ENCODE assay signal across 21 cellular contexts in genomic region chr15:101504373-101504772, GRCh38.
"Had no signal": no experiment of that assay in that cellular context is flagged by ENCODE, and none has a peak within 500 bp of the region (broad histone marks: within the 10 kb centered on the region; RNA-seq: fewer than 3 reads in every experiment).

No MANE protein-coding gene starts in this region.

- H3K36me3 ChIP-seq: gastroesophageal sphincter, left ventricle myocardium inferior, spleen, stomach, thoracic aorta, transverse colon had no signal

- ATAC-seq: esophagus mucosa; gastroesophageal sphincter; naive thymus-derived CD4-positive, alpha-beta T cell; psoas muscle; sciatic nerve had no signal

- DNase-seq: effector memory CD4-positive, alpha-beta T cell; glutamatergic neuron; left ventricle myocardium inferior; mesenchymal stem cell; nephron progenitor cell; psoas muscle; retina; spleen; stimulated activated CD4-positive, alpha-beta T cell treated with anti-CD3 and anti-CD28 coated beads, Interleukin-15, amount 100 ng/mL, for 24 hours; stimulated activated CD4-positive, alpha-beta T cell treated with anti-CD3 and anti-CD28 coated beads, Interleukin-1b, Interleukin-23, amount 100 ng/mL, for 48 hours; stimulated activated naive CD4-positive, alpha-beta T cell; stomach; substantia nigra; transverse colon had no signal

- H3K4me3 ChIP-seq: coronary artery, gastroesophageal sphincter, left ventricle myocardium inferior, lung, psoas muscle, spleen, stomach, thoracic aorta, transverse colon had no signal

- H3K9me3 ChIP-seq: gastroesophageal sphincter, left ventricle myocardium inferior, psoas muscle, spleen, stomach, thoracic aorta, transverse colon had no signal

- H3K27ac ChIP-seq: coronary artery, gastroesophageal sphincter, left ventricle myocardium inferior, psoas muscle, spleen, stomach, thoracic aorta, transverse colon had no signal
